ENCODE assay signal across 17 cellular contexts in the genomic region with DNA sequence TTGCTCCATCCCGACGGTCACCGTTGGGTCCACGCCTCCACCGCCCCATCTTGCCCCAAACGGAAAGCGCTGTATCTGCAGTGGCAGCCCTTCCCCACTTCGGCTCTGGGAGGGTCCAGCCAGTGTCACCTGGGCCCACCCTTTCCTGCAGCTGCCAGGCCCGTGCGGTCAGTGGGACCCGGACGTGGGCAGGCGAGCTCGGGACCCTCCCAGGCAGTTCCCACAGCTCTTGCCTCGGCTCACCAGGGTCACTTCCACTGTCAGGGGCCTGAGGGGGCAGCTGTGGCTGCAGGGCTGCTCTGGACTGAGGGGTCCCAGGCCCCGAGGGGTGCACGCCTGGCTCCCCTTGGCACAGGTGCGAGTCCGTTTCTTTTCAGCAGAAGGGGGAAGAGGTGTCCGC.
DNase-seq lines count a peak whose midpoint lies in the region; ATAC-seq, FAIRE-seq and TF ChIP-seq lines count a peak whose summit lies in the region.
"Had no signal": no experiment of that assay in that cellular context is flagged by ENCODE, and none has a peak within 500 bp of the region (broad histone marks: within the 10 kb centered on the region; RNA-seq: fewer than 3 reads in every experiment).

No MANE protein-coding gene starts in this region.

- no peak for TF ChIP-seq POLR2A in HepG2 (IDR thresholded peaks at IDR 0.05; ENCODE audit: insufficient read depth in 1 of 2, low read depth in 2 of 2, low read length in 2 of 2)
- no peak for TF ChIP-seq POLR2A in right lobe of liver (IDR thresholded peaks at IDR 0.05)
- TF ChIP-seq POLR2A in K562 (conservative IDR thresholded peaks at IDR 0.05), result no peak
- no peak for TF ChIP-seq POLR2A in stomach (IDR thresholded peaks at IDR 0.05)

- TF ChIP-seq CTCF in HepG2 (CRISPR knock-in tag; IDR thresholded peaks at IDR 0.05) (no peak), right lobe of liver (IDR thresholded peaks at IDR 0.05) (no peak), K562 (IDR thresholded peaks at IDR 0.05 in 2 of 3, conservative IDR thresholded peaks at IDR 0.05 in 1 of 3; ENCODE audit: insufficient read depth in 2 of 3, low read depth in 1 of 3, low read length in 3 of 3) (no peak), stomach (IDR thresholded peaks at IDR 0.05) (no peak)

- no peak overlapping the region for H3K4me3 ChIP-seq in HepG2 (replicated peaks in 1 of 3; ENCODE audit: insufficient read depth in 1 of 3, low read depth in 2 of 3, low read length in 3 of 3)
- H3K4me3 ChIP-seq in right lobe of liver, result no peak overlapping the region
- no peak overlapping the region for H3K4me3 ChIP-seq in K562
- H3K4me3 ChIP-seq in stomach, result no peak overlapping the region
- H3K4me3 ChIP-seq: A549, MG63, PC-9 had no signal

- POLR2A ChIA-PET in HepG2 (lab: Yijun Ruan, JAX), result interaction anchor here (0.7 kb wide), 1 partner anchor 77 kb away, joined by 3 read pairs; no protein-coding TSS in a partner anchor
- POLR2A ChIA-PET in K562 (lab: Yijun Ruan, JAX), result interaction anchor here (0.7 kb wide), 1 partner anchor 33 kb away, joined by 6 read pairs; no protein-coding TSS in a partner anchor
- POLR2A ChIA-PET in naive thymus-derived CD8-positive, alpha-beta T cell (lab: Charles Lee), result interaction anchor here (1.2 to 9.4 kb wide), 3 partner anchors 9 to 75 kb away, joined by 4 to 112 read pairs (median 6); no protein-coding TSS in a partner anchor

- H3K4me3 Mint-ChIP-seq in naive thymus-derived CD8-positive, alpha-beta T cell, result no peak overlapping the region

- peaks cover 6 to 30% (median 16%) of the 10 kb centered on the region in 4 donors for H3K4me1 Mint-ChIP-seq in naive thymus-derived CD8-positive, alpha-beta T cell

- H3K27ac Mint-ChIP-seq in naive thymus-derived CD8-positive, alpha-beta T cell, result peak overlapping the region in 6 of 10 donors; percentile 16 to 77 (median 57)

- 97% methylated on average over 11 of the region's 20 CpGs for WGBS in HepG2 (ENCODE audit: low lambda C conversion rate)
- WGBS in right lobe of liver (ENCODE audit: insufficient coverage, low coverage, low lambda C conversion rate, missing lambda C conversion rate), result no CpG with 5 or more reads among the region's 20 CpGs
- whole genome bisulfite sequencing in K562 (ENCODE audit: insufficient coverage, low coverage, missing lambda C conversion rate), result 92% methylated on average over 20 of the region's 20 CpGs
- WGBS in stomach, 5 donors, result 92 to 95% (median 94%) methylated on average over 20 of the region's 20 CpGs

- no peak overlapping the region for H3K9ac ChIP-seq in HepG2 (ENCODE audit: insufficient read depth, low read depth, low read length)
- H3K9ac ChIP-seq in K562 (ENCODE audit: insufficient read depth in 1 of 2, low read depth in 2 of 2, low read length in 2 of 2), result no peak overlapping the region

- TF ChIP-seq EP300 in HepG2 (IDR thresholded peaks at IDR 0.05; ENCODE audit: low read depth in 2 of 2, low read length in 2 of 2), result no peak
- no peak for TF ChIP-seq EP300 in HepG2 (CRISPR knock-in tag; IDR thresholded peaks at IDR 0.05; ENCODE audit: borderline replicate concordance)
- TF ChIP-seq EP300 in K562 (IDR thresholded peaks at IDR 0.05; ENCODE audit: low read length), result no peak
- TF ChIP-seq EP300 in stomach (IDR thresholded peaks at IDR 0.05), result no peak

- intact Hi-C loops in HepG2 (cut with micrococcal nuclease; ENCODE audit: unreplicated experiment) (no loop called here), right lobe of liver (cut with DNase I) (loop anchor here in 1 of 2 donors (10.0 kb wide), 1 partner anchor 74 kb away; no protein-coding TSS in a partner anchor), K562 (cut with micrococcal nuclease) (no loop called here), stomach (cut with DNase I; ENCODE audit: low total_unique reads) (loop anchor here (10.0 kb wide), 1 partner anchor 104 kb away; no protein-coding TSS in a partner anchor)

- BruUV-seq in HepG2 (replicated peaks; lab: Mats Ljungman, UMichigan) (no TSS peak), K562 (replicated peaks; lab: Mats Ljungman, UMichigan) (no TSS peak)

- no peaks in the 10 kb centered on the region for H3K9me3 Mint-ChIP-seq in naive thymus-derived CD8-positive, alpha-beta T cell

- in situ Hi-C loops in HepG2 (cut with HindIII; ENCODE audit: extremely low pct_ligation_motif_present, low pct_unique_long_range_greater_than_20kb) (no loop called here), K562 (cut with MboI) (no loop called here)

- no peaks in the 10 kb centered on the region for H3K9me1 ChIP-seq in K562 (ENCODE audit: control insufficient read depth, insufficient read depth, low read length)

- H3K27me3 ChIP-seq in HepG2 (ENCODE audit: control insufficient read depth in 1 of 2, insufficient read depth in 2 of 2, low read length in 2 of 2), result no peaks in the 10 kb centered on the region
- no peaks in the 10 kb centered on the region for H3K27me3 ChIP-seq in right lobe of liver
- no peaks in the 10 kb centered on the region for H3K27me3 ChIP-seq in K562 (ENCODE audit: control insufficient read depth in 2 of 2, insufficient read depth in 2 of 2, low read length in 2 of 2)
- H3K27me3 ChIP-seq in stomach, result no peaks in the 10 kb centered on the region
- H3K27me3 ChIP-seq: MG63 had no signal

- DNase-seq in HepG2 (ENCODE audit: low spot score) (no peak), right lobe of liver (no peak), K562 (ENCODE audit: extremely low read depth in 1 of 4, low spot score in 3 of 4) (no peak), stomach (no peak), NCI-H524 treated with DMSO at 0.1 percent for 48 hours (lab: John Stamatoyannopoulos, UW) (no peak), T-helper 2 cell (no peak), NOMO-1 treated with DMSO at 0.1 percent for 48 hours (lab: John Stamatoyannopoulos, UW; ENCODE audit: unreplicated experiment) (no peak)
- DNase-seq in naive thymus-derived CD8-positive, alpha-beta T cell, result no peak
- DNase-seq: AML-193, EL, MG63, NCI-H1092 treated with DMSO at 0.1 percent for 48 hours, NCI-H1694, NCI-H345, PC-9 had no signal

- CTCF ChIA-PET in HepG2 (lab: Yijun Ruan, JAX; ENCODE audit: low intra/inter-chr PET ratio, low total read pairs) (no interaction called here), K562 (lab: Yijun Ruan, JAX; ENCODE audit: low intra/inter-chr PET ratio) (no interaction called here)

- H3K4me1 ChIP-seq in HepG2 (ENCODE audit: insufficient read depth, low read length), result peaks cover 49% of the 10 kb centered on the region
- peaks cover 0 to 14% (median 2%) of the 10 kb centered on the region in 4 donors for H3K4me1 ChIP-seq in right lobe of liver
- H3K4me1 ChIP-seq in K562 (replicated peaks in 1 of 2; ENCODE audit: control insufficient read depth in 2 of 2, insufficient read depth in 2 of 2, low read length in 2 of 2), result peaks cover 5 to 61% of the 10 kb centered on the region in 2 experiments; a peak in 4 of 5 replicates
- H3K4me1 ChIP-seq in stomach, result peaks cover 34 to 60% (median 45%) of the 10 kb centered on the region in 4 donors

- no peak for FAIRE-seq in HepG2 (lab: Jason Lieb, UNC)
- FAIRE-seq in K562 (lab: Jason Lieb, UNC), result no peak
- FAIRE-seq: A549, H54 had no signal

- H3K36me3 Mint-ChIP-seq in naive thymus-derived CD8-positive, alpha-beta T cell, result peaks cover 6 to 37% (median 20%) of the 10 kb centered on the region in 3 donors

- H4K20me1 ChIP-seq in HepG2 (ENCODE audit: insufficient read depth, low read length) (no peaks in the 10 kb centered on the region), K562 (replicated peaks; ENCODE audit: control insufficient read depth, insufficient read depth, low read length) (no peaks in the 10 kb centered on the region)

- TF ChIP-seq RAD21 in HepG2 (CRISPR knock-in tag; IDR thresholded peaks at IDR 0.05) (no peak), K562 (CRISPR knock-in tag; conservative IDR thresholded peaks at IDR 0.05 in 1 of 2, IDR thresholded peaks at IDR 0.05 in 1 of 2) (no peak)

- H3K4me2 ChIP-seq in HepG2 (ENCODE audit: low read depth, low read length) (no peak overlapping the region), K562 (ENCODE audit: insufficient read depth, low read length) (no peak overlapping the region)
- H3K4me2 ChIP-seq: A549, PC-9 had no signal

- H3K27ac ChIP-seq in HepG2 (ENCODE audit: extremely low read length, insufficient read depth, low read length) (no peak overlapping the region), right lobe of liver (no peak overlapping the region), K562 (ENCODE audit: extremely low read depth, low read depth, low read length) (no peak overlapping the region), stomach (no peak overlapping the region)
- H3K27ac ChIP-seq: A549, PC-9 had no signal

- no peak for ATAC-seq in HepG2
- no peak for ATAC-seq in right lobe of liver
- ATAC-seq in K562, result no peak
- no peak for ATAC-seq in naive thymus-derived CD8-positive, alpha-beta T cell
- ATAC-seq: A549 had no signal

- H2AFZ ChIP-seq in HepG2 (ENCODE audit: low read length) (no peak overlapping the region), K562 (ENCODE audit: low read depth, low read length) (no peak overlapping the region)
- H2AFZ ChIP-seq: PC-9 had no signal

- no peaks in the 10 kb centered on the region for H3K27me3 Mint-ChIP-seq in naive thymus-derived CD8-positive, alpha-beta T cell

- no peaks in the 10 kb centered on the region for H3K9me3 ChIP-seq in HepG2 (ENCODE audit: low read length)
- no peaks in the 10 kb centered on the region for H3K9me3 ChIP-seq in right lobe of liver
- H3K9me3 ChIP-seq in K562 (replicated peaks; ENCODE audit: control insufficient read depth, insufficient read depth, low read depth, low read length), result no peaks in the 10 kb centered on the region
- H3K9me3 ChIP-seq in stomach, result no peaks in the 10 kb centered on the region
- H3K9me3 ChIP-seq: A549, MG63 had no signal

- H3K79me2 ChIP-seq in HepG2 (ENCODE audit: insufficient read depth, low read length), result no peaks in the 10 kb centered on the region
- no peaks in the 10 kb centered on the region for H3K79me2 ChIP-seq in K562 (ENCODE audit: control insufficient read depth, insufficient read depth, low read length)

- H3K36me3 ChIP-seq in HepG2 (replicated peaks in 1 of 2; ENCODE audit: control insufficient read depth in 1 of 2, insufficient read depth in 2 of 2, low read length in 2 of 2), result peaks cover 10 to 43% of the 10 kb centered on the region in 2 experiments; a peak in 4 of 5 replicates
- H3K36me3 ChIP-seq in right lobe of liver, result peaks cover 0 to 51% (median 26%) of the 10 kb centered on the region in 4 donors
- peaks cover 65% of the 10 kb centered on the region; the same call in 2 of the 3 replicates for H3K36me3 ChIP-seq in K562 (ENCODE audit: control insufficient read depth, insufficient read depth, low read length)
- peaks cover 52 to 54% (median 54%) of the 10 kb centered on the region in 4 donors for H3K36me3 ChIP-seq in stomach

TF ChIP-seq in K562, 482 proteins besides CTCF, POLR2A, EP300 and RAD21 (continues in another document):
- TF ChIP-seq POLR2G (IDR thresholded peaks at IDR 0.05; ENCODE audit: low read depth, low read length) (peak; percentile 49; the same call in 1 of the 2 replicates), CSDE1 (IDR thresholded peaks at IDR 0.05) (no peak), HEY1 (CRISPR knock-in tag; IDR thresholded peaks at IDR 0.05; ENCODE audit: borderline replicate concordance) (no peak), NUFIP1 (IDR thresholded peaks at IDR 0.05; ENCODE audit: partially characterized antibody) (no peak), CHCHD3 (CRISPR knock-in tag; IDR thresholded peaks at IDR 0.05) (no peak), RBM22 (IDR thresholded peaks at IDR 0.05; ENCODE audit: low read depth, low read length, poor library complexity, severe bottlenecking) (peak; percentile 59), SIRT6 (IDR thresholded peaks at IDR 0.05; ENCODE audit: low read depth, low read length) (no peak)
